Comparison of ENCODE assay signal across 8 cellular contexts in the genomic region with DNA sequence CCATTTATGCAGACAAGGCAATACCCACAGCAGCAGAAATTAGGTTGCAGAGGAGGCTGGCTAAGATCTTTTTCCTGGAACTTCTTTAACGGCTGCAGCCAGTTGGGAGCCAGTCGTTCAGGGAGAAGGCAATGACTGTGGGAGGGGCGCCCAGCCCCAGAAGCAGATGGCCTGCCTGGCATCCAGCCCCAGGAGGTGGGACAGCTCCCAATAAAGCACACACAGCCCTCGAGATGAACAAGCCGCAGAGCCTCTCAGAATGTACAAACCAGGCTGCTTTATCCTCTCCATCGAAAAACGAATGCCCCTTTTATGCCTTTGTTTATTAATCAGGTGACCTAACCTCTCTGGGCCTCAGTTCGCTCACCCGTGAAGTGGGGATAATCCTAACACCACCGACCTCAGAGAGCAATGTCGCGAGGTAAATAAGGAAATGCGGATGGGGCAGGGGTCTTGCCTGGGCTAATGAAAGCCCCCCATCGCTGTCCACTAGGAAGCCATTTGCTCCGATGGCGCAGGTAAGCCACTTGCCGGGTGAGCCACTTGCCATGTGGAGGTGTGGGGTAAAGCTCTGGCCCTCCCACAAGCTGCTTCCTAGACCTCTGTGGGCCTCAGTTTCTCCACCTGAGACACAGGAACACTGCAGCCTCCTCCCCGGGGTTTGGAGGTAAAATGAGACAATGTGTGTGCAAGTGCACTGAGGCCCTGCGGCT. TPM values are rescaled to one million over a fixed set of nuclear protein-coding genes. Genes with fewer than 3 reads are reported as not detected.
DNase-seq lines count a peak whose midpoint lies in the region; ATAC-seq and TF ChIP-seq lines count a peak whose summit lies in the region.

No MANE protein-coding gene starts in this region.

- peaks cover 1% of the 10 kb centered on the region for H3K27me3 Mint-ChIP-seq in activated T-helper 2 cell treated with anti-CD3 and anti-CD28 coated beads, Interferon-gamma antibody, Interleukin-2, Interleukin-4, amounts not matched to agents 10 μg/mL and 5 μg/mL and 100 μg/mL, durations not matched to agents 14 hours and 24 hours and 36 hours (ENCODE audit: low read depth)

- H3K4me3 ChIP-seq in HFF-Myc (replicated peaks; ENCODE audit: low read depth, low read length), result no peak overlapping the region
- no peak overlapping the region for H3K4me3 ChIP-seq in SJCRH30
- no peak overlapping the region for H3K4me3 ChIP-seq in right cardiac atrium (ENCODE audit: low read length)
- H3K4me3 ChIP-seq in smooth muscle cell, result no peak overlapping the region

- no peak overlapping the region for H3K27ac ChIP-seq in SJCRH30
- H3K27ac ChIP-seq in right cardiac atrium (ENCODE audit: low read length), result peak overlapping the region; percentile 71
- H3K27ac ChIP-seq in smooth muscle cell (ENCODE audit: low read depth), result no peak overlapping the region

- H3K4me1 ChIP-seq in SJCRH30 (peaks cover 37% of the 10 kb centered on the region), right cardiac atrium (ENCODE audit: control insufficient read depth, insufficient read depth, low read length) (peaks cover 26% of the 10 kb centered on the region), smooth muscle cell (ENCODE audit: low read depth) (peaks cover 21% of the 10 kb centered on the region)

- no peak overlapping the region for H3K27ac Mint-ChIP-seq in activated T-helper 2 cell treated with anti-CD3 and anti-CD28 coated beads, Interferon-gamma antibody, Interleukin-2, Interleukin-4, amounts not matched to agents 10 μg/mL and 5 μg/mL and 100 μg/mL, durations not matched to agents 14 hours and 24 hours and 36 hours

- no peak overlapping the region for H2AFZ ChIP-seq in smooth muscle cell (ENCODE audit: low read depth)

- H3K36me3 Mint-ChIP-seq in activated T-helper 2 cell treated with anti-CD3 and anti-CD28 coated beads, Interferon-gamma antibody, Interleukin-2, Interleukin-4, amounts not matched to agents 10 μg/mL and 5 μg/mL and 100 μg/mL, durations not matched to agents 14 hours and 24 hours and 36 hours (ENCODE audit: low read depth), result no peaks in the 10 kb centered on the region

- TF ChIP-seq CTCF in HFF-Myc (IDR thresholded peaks at IDR 0.05; ENCODE audit: low read depth, low read length, missing control alignments) (no peak), smooth muscle cell (IDR thresholded peaks at IDR 0.05; ENCODE audit: borderline replicate concordance, insufficient read depth, poor library complexity, severe bottlenecking) (no peak)

- intact Hi-C loops in right cardiac atrium (cut with DNase I), result no loop called here
- intact Hi-C loops in activated T-helper 2 cell treated with anti-CD3 and anti-CD28 coated beads, Interferon-gamma antibody, Interleukin-2, Interleukin-4, amounts not matched to agents 10 μg/mL and 5 μg/mL and 100 μg/mL, durations not matched to agents 14 hours and 24 hours and 36 hours (cut with micrococcal nuclease), result no loop called here

- no peaks in the 10 kb centered on the region for H3K9me3 ChIP-seq in SJCRH30 (replicated peaks)
- no peaks in the 10 kb centered on the region for H3K9me3 ChIP-seq in right cardiac atrium (ENCODE audit: control insufficient read depth, low read length)
- no peaks in the 10 kb centered on the region for H3K9me3 ChIP-seq in smooth muscle cell (replicated peaks; ENCODE audit: low read depth)

- peaks cover 2% of the 10 kb centered on the region for H3F3A ChIP-seq in smooth muscle cell (ENCODE audit: low read depth)

- H3K4me3 Mint-ChIP-seq in activated T-helper 2 cell treated with anti-CD3 and anti-CD28 coated beads, Interferon-gamma antibody, Interleukin-2, Interleukin-4, amounts not matched to agents 10 μg/mL and 5 μg/mL and 100 μg/mL, durations not matched to agents 14 hours and 24 hours and 36 hours (ENCODE audit: low read depth), result no peak overlapping the region

- no peak overlapping the region for H3K9ac ChIP-seq in smooth muscle cell (ENCODE audit: low read depth)

- H3K27me3 ChIP-seq in SJCRH30, result no peaks in the 10 kb centered on the region
- no peaks in the 10 kb centered on the region for H3K27me3 ChIP-seq in right cardiac atrium (ENCODE audit: control insufficient read depth, insufficient read depth)
- H3K27me3 ChIP-seq in smooth muscle cell (ENCODE audit: low read depth), result no peaks in the 10 kb centered on the region

- H4K20me1 ChIP-seq in smooth muscle cell (ENCODE audit: low read depth), result no peaks in the 10 kb centered on the region

- peak; percentile 54 for DNase-seq in HFF-Myc (ENCODE audit: extremely low read depth, low read depth)
- DNase-seq in SJCRH30, result peak; percentile 43 to 46
- DNase-seq in right cardiac atrium, result peak; percentile 86 to 96 (median 95)
- peak; percentile 46 for DNase-seq in smooth muscle cell (lab: John Stamatoyannopoulos, UW; ENCODE audit: unreplicated experiment)
- DNase-seq in activated T-helper 2 cell treated with anti-CD3 and anti-CD28 coated beads, Interferon-gamma antibody, Interleukin-2, Interleukin-4, amounts not matched to agents 10 μg/mL and 5 μg/mL and 100 μg/mL, durations not matched to agents 14 hours and 24 hours and 36 hours (ENCODE audit: low spot score), result no peak
- DNase-seq in NCI-H1048 (lab: John Stamatoyannopoulos, UW), result no peak
- no peak for DNase-seq in activated CD4-positive, CD25-positive, alpha-beta regulatory T cell treated with anti-CD3 and anti-CD28 coated beads, Interleukin-2, amount 50 U/mL, for 72 hours

- no peaks in the 10 kb centered on the region for H3K9me3 Mint-ChIP-seq in activated T-helper 2 cell treated with anti-CD3 and anti-CD28 coated beads, Interferon-gamma antibody, Interleukin-2, Interleukin-4, amounts not matched to agents 10 μg/mL and 5 μg/mL and 100 μg/mL, durations not matched to agents 14 hours and 24 hours and 36 hours

- ATAC-seq in right cardiac atrium (peak; percentile 72 to 75), HG03432 (IDR thresholded peaks at IDR 0.05; ENCODE audit: unreplicated experiment) (no peak)

- 57% methylated on average over 19 of the region's 19 CpGs for WGBS in right cardiac atrium
- WGBS in smooth muscle cell (ENCODE audit: low lambda C conversion rate), result 72% methylated on average over 19 of the region's 19 CpGs

- H3K36me3 ChIP-seq in SJCRH30, result no peaks in the 10 kb centered on the region
- H3K36me3 ChIP-seq in smooth muscle cell (ENCODE audit: low read depth), result no peaks in the 10 kb centered on the region

- H3K4me1 Mint-ChIP-seq in activated T-helper 2 cell treated with anti-CD3 and anti-CD28 coated beads, Interferon-gamma antibody, Interleukin-2, Interleukin-4, amounts not matched to agents 10 μg/mL and 5 μg/mL and 100 μg/mL, durations not matched to agents 14 hours and 24 hours and 36 hours (ENCODE audit: low read depth), result peaks cover 7% of the 10 kb centered on the region

- H3K4me2 ChIP-seq in smooth muscle cell, result peak overlapping the region; percentile 39

- H3K79me2 ChIP-seq in smooth muscle cell (ENCODE audit: low read depth), result no peaks in the 10 kb centered on the region

RNA-seq across cellular contexts. Expression of gene MGLL, which starts 35.8 kb away (rescaled TPM):
- total RNA-seq in SJCRH30 (2014; rRNA removed; shearing (Covaris generic)), result 32.6 and 41.7 TPM in 2 replicates
- total RNA-seq in right cardiac atrium, result 10 to 100 TPM; 52.2 to 80.4 (median 65.3) TPM
- polyA plus RNA-seq in right cardiac atrium, result 64.9 TPM
- 4.4 and 13.6 TPM in 2 replicates for total RNA-seq in smooth muscle cell
- 22.5 and 37.3 TPM in 2 replicates for polyA plus RNA-seq in smooth muscle cell
- 6.5 and 6.6 TPM in 2 replicates for total RNA-seq in activated T-helper 2 cell treated with anti-CD3 and anti-CD28 coated beads, Interferon-gamma antibody, Interleukin-2, Interleukin-4, amounts not matched to agents 10 μg/mL and 5 μg/mL and 100 μg/mL, durations not matched to agents 14 hours and 24 hours and 36 hours

Comparison
In these comparisons a context has a peak if more than half of its experiments do, and no peak if none do; other contexts are left out.
1. DNase-seq: peak in HFF-Myc (single experiment), SJCRH30 (2 of 2), right cardiac atrium (3 of 3) and smooth muscle cell (single experiment); none in activated T-helper 2 cell treated with anti-CD3 and anti-CD28 coated beads, Interferon-gamma antibody, Interleukin-2, Interleukin-4, amounts not matched to agents 10 μg/mL and 5 μg/mL and 100 μg/mL, durations not matched to agents 14 hours and 24 hours and 36 hours (single experiment), NCI-H1048 (single experiment) and activated CD4-positive, CD25-positive, alpha-beta regulatory T cell treated with anti-CD3 and anti-CD28 coated beads, Interleukin-2, amount 50 U/mL, for 72 hours (single experiment).